1 cellular context compared by ENCODE assay signal in genomic region chr4:108058685-108059440, GRCh38.
TF ChIP-seq lines count a peak whose summit lies in the region.

No MANE protein-coding gene starts in this region.

TF ChIP-seq in HepG2, 621 proteins besides CTCF, POLR2A, EP300 and RAD21 (continued from another document):
- TF ChIP-seq AHDC1 (CRISPR knock-in tag; IDR thresholded peaks at IDR 0.05; ENCODE audit: borderline replicate concordance) = no peak
- TF ChIP-seq UBTF (CRISPR knock-in tag; IDR thresholded peaks at IDR 0.05) = no peak
- no peak for TF ChIP-seq ZNF564 (CRISPR knock-in tag; IDR thresholded peaks at IDR 0.05)
- no peak for TF ChIP-seq RAD51 (IDR thresholded peaks at IDR 0.05; ENCODE audit: borderline replicate concordance)
- TF ChIP-seq ZNF260 (CRISPR knock-in tag; IDR thresholded peaks at IDR 0.05; ENCODE audit: borderline replicate concordance, low read depth) = no peak
- TF ChIP-seq DPF2 (CRISPR knock-in tag; IDR thresholded peaks at IDR 0.05; ENCODE audit: borderline replicate concordance, low read depth) = no peak
- TF ChIP-seq ZNF512 (CRISPR knock-in tag; IDR thresholded peaks at IDR 0.05) = no peak
